ENCODE assay signal across 29 cellular contexts in the genomic region with DNA sequence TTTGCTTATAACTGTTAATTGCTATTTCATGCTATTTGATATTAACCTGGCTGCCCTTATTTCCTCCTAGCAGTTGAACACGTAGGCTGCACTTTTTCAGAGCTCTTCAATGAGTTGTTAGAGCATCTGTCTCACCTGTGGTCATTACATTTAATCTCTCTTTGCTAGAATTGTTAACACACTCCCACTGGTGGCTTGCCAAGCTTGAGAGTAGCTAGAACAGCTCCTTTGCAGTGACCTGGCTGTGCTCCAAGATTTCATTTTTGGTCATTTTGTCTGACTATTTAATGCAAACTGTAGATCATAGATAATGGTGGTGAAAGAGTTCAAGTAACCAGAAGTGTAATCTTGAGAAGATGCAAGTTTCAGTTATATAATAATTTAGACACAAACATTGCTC.
DNase-seq lines count a peak whose midpoint lies in the region; ATAC-seq lines count a peak whose summit lies in the region.
"Had no signal": no experiment of that assay in that cellular context is flagged by ENCODE, and none has a peak within 500 bp of the region (broad histone marks: within the 10 kb centered on the region; RNA-seq: fewer than 3 reads in every experiment).

No MANE protein-coding gene starts in this region.

- H3K27ac Mint-ChIP-seq in T-helper 17 cell, result no peak overlapping the region
- H3K27ac Mint-ChIP-seq in activated CD4-positive, alpha-beta T cell treated with anti-CD3 and anti-CD28 coated beads, Interleukin-2, amount 10 ng/mL, durations not matched to agents 7 days and 5 days, result no peak overlapping the region
- H3K27ac Mint-ChIP-seq: activated naive CD8-positive, alpha-beta T cell treated with anti-CD3 and anti-CD28 coated beads, Interleukin-2, amount 50 U/mL, for 24 hours; GM23338; HFFc6; WTC11 had no signal

- H3K4me3 Mint-ChIP-seq in T-helper 17 cell, result no peak overlapping the region
- no peak overlapping the region for H3K4me3 Mint-ChIP-seq in activated CD4-positive, alpha-beta T cell treated with anti-CD3 and anti-CD28 coated beads, Interleukin-2, amount 10 ng/mL, durations not matched to agents 7 days and 5 days
- H3K4me3 Mint-ChIP-seq: activated naive CD8-positive, alpha-beta T cell treated with anti-CD3 and anti-CD28 coated beads, Interleukin-2, amount 50 U/mL, for 24 hours; brain; GM23338; HFFc6; neural progenitor cell; WTC11 had no signal

- peaks cover 10% of the 10 kb centered on the region for H3K9me3 Mint-ChIP-seq in activated CD4-positive, alpha-beta T cell treated with anti-CD3 and anti-CD28 coated beads, Interleukin-2, amount 10 ng/mL, durations not matched to agents 7 days and 5 days
- H3K9me3 Mint-ChIP-seq: GM23338, neural progenitor cell had no signal

- ATAC-seq in T-helper 17 cell, result no peak
- ATAC-seq: activated naive CD8-positive, alpha-beta T cell treated with anti-CD3 and anti-CD28 coated beads, Interleukin-2, amount 50 U/mL, for 24 hours; GM23338; Panc1; sciatic nerve; WTC11 had no signal

- DNase-seq in DMS153 (lab: John Stamatoyannopoulos, UW), result peak; percentile 60
- DNase-seq in NCI-H1105 (lab: John Stamatoyannopoulos, UW), result peak; percentile 88
- peak; percentile 18 for DNase-seq in NCI-H2196 treated with DMSO at 0.1 percent for 48 hours (lab: John Stamatoyannopoulos, UW; ENCODE audit: unreplicated experiment)
- peak; percentile 23 for DNase-seq in astrocyte of the hippocampus (ENCODE audit: low read depth, low spot score)
- no peak for DNase-seq in T-helper 17 cell
- DNase-seq in NOMO-1 (lab: John Stamatoyannopoulos, UW; ENCODE audit: unreplicated experiment in 2 of 2), result no peak
- no peak for DNase-seq in activated CD4-positive, alpha-beta T cell treated with anti-CD3 and anti-CD28 coated beads, Interleukin-2, amount 10 ng/mL, durations not matched to agents 7 days and 5 days
- no peak for DNase-seq in stimulated activated naive CD4-positive, alpha-beta T cell treated with Interleukin-2 at 50 U/mL for 16 hours (lab: John Stamatoyannopoulos, UW)
- DNase-seq: activated CD4-positive, alpha-beta T cell treated with anti-CD3 and anti-CD28 coated beads, Interleukin-2, amount 50 U/mL, for 1 hour; activated naive CD8-positive, alpha-beta T cell treated with anti-CD3 and anti-CD28 coated beads, Interleukin-2, amount 50 U/mL, for 24 hours; activated T-cell treated with anti-CD3 and anti-CD28 coated beads, Interleukin-2, amount 50 U/mL, for 48 hours; EL; HFFc6; islet precursor cell; Kasumi-1; left ventricle myocardium inferior; mesendoderm; posterior cingulate gyrus; SHP77 treated with DMSO at 0.1 percent for 48 hours; stimulated activated CD4-positive, alpha-beta T cell treated with anti-CD3 and anti-CD28 coated beads, Interleukin-4, amount 100 ng/mL, for 24 hours; stimulated activated naive CD4-positive, alpha-beta T cell; T-helper 9 cell had no signal

- no peaks in the 10 kb centered on the region for H3K27me3 Mint-ChIP-seq in T-helper 17 cell
- H3K27me3 Mint-ChIP-seq in activated CD4-positive, alpha-beta T cell treated with anti-CD3 and anti-CD28 coated beads, Interleukin-2, amount 10 ng/mL, durations not matched to agents 7 days and 5 days, result no peaks in the 10 kb centered on the region
- H3K27me3 Mint-ChIP-seq: activated naive CD8-positive, alpha-beta T cell treated with anti-CD3 and anti-CD28 coated beads, Interleukin-2, amount 50 U/mL, for 24 hours; brain had no signal

- no peaks in the 10 kb centered on the region for H3K36me3 Mint-ChIP-seq in T-helper 17 cell (ENCODE audit: low read depth)
- no peaks in the 10 kb centered on the region for H3K36me3 Mint-ChIP-seq in activated CD4-positive, alpha-beta T cell treated with anti-CD3 and anti-CD28 coated beads, Interleukin-2, amount 10 ng/mL, durations not matched to agents 7 days and 5 days (ENCODE audit: low read depth)
- H3K36me3 Mint-ChIP-seq: neural progenitor cell, WTC11 had no signal

- H3K9me3 ChIP-seq in T-helper 17 cell (ENCODE audit: control insufficient read depth, low read length, poor library complexity, severe bottlenecking), result no peaks in the 10 kb centered on the region
- H3K9me3 ChIP-seq: BLaER1 treated with 17β-estradiol and CSF1 and Interleukin-3, amounts not matched to agents 10 nM and 100 nM; left ventricle myocardium inferior had no signal

- no peaks in the 10 kb centered on the region for H3K4me1 Mint-ChIP-seq in T-helper 17 cell
- H3K4me1 Mint-ChIP-seq in activated CD4-positive, alpha-beta T cell treated with anti-CD3 and anti-CD28 coated beads, Interleukin-2, amount 10 ng/mL, durations not matched to agents 7 days and 5 days, result no peaks in the 10 kb centered on the region
- H3K4me1 Mint-ChIP-seq: GM23338, WTC11 had no signal

- CTCF ChIA-PET in activated CD4-positive, alpha-beta T cell treated with anti-CD3 and anti-CD28 coated beads, Interleukin-2, amount 10 ng/mL, durations not matched to agents 7 days and 5 days (lab: Charles Lee), result no interaction called here

- POLR2A ChIA-PET in activated CD4-positive, alpha-beta T cell treated with anti-CD3 and anti-CD28 coated beads, Interleukin-2, amount 10 ng/mL, durations not matched to agents 7 days and 5 days (lab: Charles Lee), result no interaction called here

Comparison
In these comparisons a context has a peak if more than half of its experiments do, and no peak if none do; other contexts are left out.
1. DNase-seq: peak in DMS153 (single experiment), NCI-H1105 (single experiment), NCI-H2196 treated with DMSO at 0.1 percent for 48 hours (single experiment) and astrocyte of the hippocampus (single experiment); none in T-helper 17 cell (0 of 3), NOMO-1 (0 of 2), activated CD4-positive, alpha-beta T cell treated with anti-CD3 and anti-CD28 coated beads, Interleukin-2, amount 10 ng/mL, durations not matched to agents 7 days and 5 days (single experiment) and stimulated activated naive CD4-positive, alpha-beta T cell treated with Interleukin-2 at 50 U/mL for 16 hours (single experiment).